In genomic region chr5:132961887-132962286, GRCh38 we compare ENCODE assay signal across 8 cellular contexts. TPM values are rescaled to one million over a fixed set of nuclear protein-coding genes. Genes with fewer than 3 reads are reported as not detected.
DNase-seq lines count a peak whose midpoint lies in the region; ATAC-seq and TF ChIP-seq lines count a peak whose summit lies in the region.

No MANE protein-coding gene starts in this region.

- ATAC-seq in Right ventricle myocardium inferior (no peak), GM21423 (IDR thresholded peaks at IDR 0.05; ENCODE audit: unreplicated experiment) (no peak)
- ATAC-seq in activated naive CD4-positive, alpha-beta T cell treated with anti-CD3 and anti-CD28 coated beads, Interleukin-2, amount 50 U/mL, for 72 hours = no peak

- H3K9ac ChIP-seq in iPS-20b (ENCODE audit: low read depth, low read length) = peak overlapping the region; percentile 95
- peak overlapping the region; percentile 98 to 99 for H3K9ac ChIP-seq in stomach smooth muscle (ENCODE audit: low read length in 2 of 2)

- H3K27ac ChIP-seq in cardiac muscle cell = peak overlapping the region; percentile 97
- peak overlapping the region; percentile 62 for H3K27ac ChIP-seq in iPS-20b (ENCODE audit: low read length)
- H3K27ac ChIP-seq in stomach smooth muscle (ENCODE audit: low read length) = peak overlapping the region; percentile 96

- H3K36me3 Mint-ChIP-seq in activated naive CD4-positive, alpha-beta T cell treated with anti-CD3 and anti-CD28 coated beads, Interleukin-2, amount 50 U/mL, for 72 hours = peaks cover 10 to 12% of the 10 kb centered on the region in 2 donors

- H3K36me3 ChIP-seq in cardiac muscle cell (no peaks in the 10 kb centered on the region), iPS-20b (ENCODE audit: insufficient read depth, low read depth, low read length) (no peaks in the 10 kb centered on the region), stomach smooth muscle (ENCODE audit: control insufficient read depth in 2 of 2, insufficient read depth in 2 of 2, low read length in 2 of 2) (peaks cover 0 to 4% of the 10 kb centered on the region in 2 donors)

- intact Hi-C loops in Right ventricle myocardium inferior (cut with DNase I) = loop anchor here (2.0 to 10.0 kb wide), 2 partner anchors 89 to 1167 kb away; partner anchors contain the start of gene FNIP1

- H3K27me3 ChIP-seq in cardiac muscle cell = no peaks in the 10 kb centered on the region
- no peaks in the 10 kb centered on the region for H3K27me3 ChIP-seq in iPS-20b (ENCODE audit: insufficient read depth, low read length)
- no peaks in the 10 kb centered on the region for H3K27me3 ChIP-seq in stomach smooth muscle (ENCODE audit: control insufficient read depth in 1 of 2, insufficient read depth in 2 of 2, low read length in 2 of 2)

- DNase-seq in cardiac muscle cell (ENCODE audit: low read depth in 1 of 2, low spot score in 1 of 2) (peak; percentile 12 to 76), Right ventricle myocardium inferior (ENCODE audit: missing footprints) (no peak), GM03348 (ENCODE audit: low spot score) (no peak)
- no peak for DNase-seq in activated naive CD4-positive, alpha-beta T cell treated with anti-CD3 and anti-CD28 coated beads, Interleukin-2, amount 50 U/mL, for 72 hours (ENCODE audit: low spot score in 2 of 2)
- no peak for DNase-seq in effector CD4-positive, alpha-beta T cell

- peak overlapping the region; percentile 76 for H3K4me3 ChIP-seq in cardiac muscle cell
- peak overlapping the region; percentile 94 for H3K4me3 ChIP-seq in iPS-20b (ENCODE audit: low read length)
- peak overlapping the region; percentile 63 to 73 for H3K4me3 ChIP-seq in stomach smooth muscle (ENCODE audit: low read length in 2 of 2)

- TF ChIP-seq CTCF in cardiac muscle cell (IDR thresholded peaks at IDR 0.05; ENCODE audit: low read depth, low read length) = no peak

- H3K9me3 Mint-ChIP-seq in activated naive CD4-positive, alpha-beta T cell treated with anti-CD3 and anti-CD28 coated beads, Interleukin-2, amount 50 U/mL, for 72 hours = no peaks in the 10 kb centered on the region

- H3K9me3 ChIP-seq in cardiac muscle cell (ENCODE audit: low read depth) (no peaks in the 10 kb centered on the region), iPS-20b (ENCODE audit: insufficient read depth, low read depth, low read length) (no peaks in the 10 kb centered on the region), stomach smooth muscle (ENCODE audit: control insufficient read depth in 2 of 2, low read length in 2 of 2) (no peaks in the 10 kb centered on the region)

- peaks cover 8% of the 10 kb centered on the region for H3K4me1 ChIP-seq in cardiac muscle cell (ENCODE audit: low read depth)
- peaks cover 5% of the 10 kb centered on the region; the same call in 1 of the 2 replicates for H3K4me1 ChIP-seq in iPS-20b (ENCODE audit: insufficient read depth, low read length)
- peaks cover 11% of the 10 kb centered on the region for H3K4me1 ChIP-seq in stomach smooth muscle (ENCODE audit: control insufficient read depth, insufficient read depth, low read length)

- peak overlapping the region; percentile 98 to 100 for H3K27ac Mint-ChIP-seq in activated naive CD4-positive, alpha-beta T cell treated with anti-CD3 and anti-CD28 coated beads, Interleukin-2, amount 50 U/mL, for 72 hours

RNA-seq across cellular contexts. Expression of gene AFF4, which starts 1.5 kb away (rescaled TPM):
- total RNA-seq in cardiac muscle cell (52.7 and 83.6 TPM in 2 replicates), Right ventricle myocardium inferior (29.2 TPM)
- 32.5 and 36.1 TPM in 2 replicates for polyA plus RNA-seq in cardiac muscle cell
- 10 to 100 TPM; 31.6 to 52.8 TPM for total RNA-seq in activated naive CD4-positive, alpha-beta T cell treated with anti-CD3 and anti-CD28 coated beads, Interleukin-2, amount 50 U/mL, for 72 hours

Comparison
In these comparisons a context has a peak if more than half of its experiments do, and no peak if none do; other contexts are left out.
1. DNase-seq: peak in cardiac muscle cell (2 of 2); none in Right ventricle myocardium inferior (single experiment), activated naive CD4-positive, alpha-beta T cell treated with anti-CD3 and anti-CD28 coated beads, Interleukin-2, amount 50 U/mL, for 72 hours (0 of 2), GM03348 (single experiment) and effector CD4-positive, alpha-beta T cell (single experiment).
2. Peak in every context shown above with its lines, with median percentiles within 50 percentile points of each other: H3K27ac ChIP-seq and H3K4me3 ChIP-seq.